8 cellular contexts compared by ENCODE assay signal in genomic region chr4:98928505-98929340, GRCh38. TPM values are rescaled to one million over a fixed set of nuclear protein-coding genes. Genes with fewer than 3 reads are reported as not detected.
A peak's percentile ranks its signal among the peaks of the same experiment; 100 is the strongest.
DNase-seq lines count a peak whose midpoint lies in the region; ATAC-seq and TF ChIP-seq lines count a peak whose summit lies in the region.

Gene EIF4E (minus strand): TSS chr4:98929133. CDS start chr4:98929112, 21 bp downstream.

- H2AFZ ChIP-seq in OCI-LY7 (ENCODE audit: low read length), result peak within 1 kb of the TSS; percentile 93

- POLR2A ChIA-PET in OCI-LY7 (lab: Charles Lee), result interaction anchor here (0.5 to 3.9 kb wide), 10 partner anchors 12 to 680 kb away, joined by 3 to 15 read pairs (median 5); partner anchors contain the start of gene METAP1

- CTCF ChIA-PET in OCI-LY7 (lab: Charles Lee; ENCODE audit: unreplicated experiment), result interaction anchor here (0.7 kb wide), 1 partner anchor 522 kb away, joined by 3 read pairs; no protein-coding TSS in a partner anchor

- peak within 1 kb of the TSS; percentile 93 for H3K4me2 ChIP-seq in OCI-LY7 (ENCODE audit: low read length)

- H3K27ac ChIP-seq in OCI-LY7 (ENCODE audit: low read depth, low read length, poor library complexity, severe bottlenecking), result peak within 1 kb of the TSS; percentile 83

- peaks cover 32% of the 10 kb centered on the region for H3K4me1 ChIP-seq in OCI-LY7 (ENCODE audit: insufficient read depth, low read length, poor library complexity, severe bottlenecking)

- ATAC-seq in GM21526 (IDR thresholded peaks at IDR 0.05; ENCODE audit: low FRiP score, unreplicated experiment), result peak; percentile 77

- peak within 1 kb of the TSS; percentile 88 for H3K4me3 ChIP-seq in OCI-LY7 (ENCODE audit: low read depth, low read length, poor library complexity, severe bottlenecking)

- no peaks in the 10 kb centered on the region for H3K9me2 ChIP-seq in OCI-LY7 (ENCODE audit: insufficient read depth, low read length)

- peak; percentile 89 for DNase-seq in DMS 273 treated with DMSO at 0.1 percent for 48 hours (lab: John Stamatoyannopoulos, UW)
- peak; percentile 70 for DNase-seq in HuH-7.5 (ENCODE audit: low spot score)
- DNase-seq in OCI-LY7 (ENCODE audit: low spot score), result peak; percentile 99
- peak; percentile 91 for DNase-seq in activated T-cell treated with anti-CD3 and anti-CD28 coated beads for 1 hour (ENCODE audit: low read depth)
- DNase-seq in epidermal melanocyte (ENCODE audit: insufficient read length, low spot score), result peak; percentile 80
- peak; percentile 94 for DNase-seq in middle frontal gyrus (ENCODE audit: extremely low spot score, low spot score)
- DNase-seq in stimulated activated CD8-positive, alpha-beta memory T cell treated with anti-CD3 and anti-CD28 coated beads, Interleukin-2, amount 100 ng/mL, for 48 hours (ENCODE audit: low read depth in 2 of 2), result peak; percentile 86 to 92

- intact Hi-C loops in OCI-LY7 (cut with micrococcal nuclease; ENCODE audit: unreplicated experiment), result loop anchor here (1.0 to 5.0 kb wide), 6 partner anchors 67 to 1022 kb away; partner anchors contain the start of genes ADH5, DAPP1, H2AZ1 and METAP1

- no TSS peak for BruUV-seq in OCI-LY7 (replicated peaks; lab: Mats Ljungman, UMichigan)

- H3K36me3 ChIP-seq in OCI-LY7 (ENCODE audit: insufficient read depth, low read length), result peaks cover 38% of the 10 kb centered on the region

- H3K9me3 ChIP-seq in OCI-LY7 (ENCODE audit: low read length), result peaks cover 21% of the 10 kb centered on the region; the same call in 1 of the 2 replicates

- peaks cover 52% of the 10 kb centered on the region for H3K79me2 ChIP-seq in OCI-LY7 (ENCODE audit: insufficient read depth, low read depth, low read length)

- TF ChIP-seq CTCF in OCI-LY7 (conservative IDR thresholded peaks at IDR 0.05; ENCODE audit: low read length), result peak; percentile 45

- H4K20me1 ChIP-seq in OCI-LY7 (ENCODE audit: insufficient read depth, low read length), result peaks cover 22% of the 10 kb centered on the region; the same call in 1 of the 2 replicates

RNA-seq across cellular contexts. Expression of gene EIF4E, which starts in this region (rescaled TPM):
- 136 and 152 TPM in 2 replicates for total RNA-seq in OCI-LY7 (2014; rRNA removed; shearing (Covaris generic))
- 143 and 160 TPM in 2 replicates for total RNA-seq in OCI-LY7 (2022)

Comparison
In these comparisons a context has a peak if more than half of its experiments do, and no peak if none do; other contexts are left out.
1. Peak in every context shown above with its lines: DNase-seq, ATAC-seq, H3K4me3 ChIP-seq and H3K27ac ChIP-seq.